In the genomic region with DNA sequence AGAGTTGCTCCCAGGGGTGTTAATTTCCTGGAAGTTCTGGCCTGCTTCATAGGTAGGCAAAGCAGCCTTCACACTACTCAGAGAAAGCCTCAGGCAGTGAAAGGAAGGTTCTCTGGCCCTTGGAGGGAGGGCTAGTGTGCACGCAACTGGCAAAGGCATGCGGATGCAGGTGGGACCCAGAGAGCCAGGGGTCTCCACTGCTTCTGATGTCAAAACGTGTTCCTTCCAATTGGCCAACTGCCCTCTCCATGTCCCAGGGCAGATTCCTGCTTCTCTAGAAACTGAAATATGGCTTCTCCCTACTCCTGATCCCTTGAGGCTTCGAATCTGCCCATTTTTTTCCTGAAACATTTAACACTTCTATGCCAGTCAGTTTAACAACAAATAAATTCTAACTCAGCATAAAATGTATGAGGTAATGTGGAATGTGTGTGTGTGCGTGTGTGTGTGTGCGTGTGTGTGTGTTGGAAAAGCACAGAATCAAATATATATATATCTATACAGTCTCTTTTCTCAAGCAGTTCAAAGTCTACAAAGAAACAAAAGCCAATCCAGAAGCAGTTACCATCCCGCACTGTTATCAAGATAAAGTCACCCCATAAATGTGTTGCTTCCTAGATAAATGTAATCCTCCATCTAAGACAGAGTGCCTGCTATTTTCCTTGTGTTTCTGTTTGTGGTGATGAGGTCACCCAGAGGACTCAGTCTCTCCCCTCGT, we compare ENCODE assay signal across 11 cellular contexts.
A peak's percentile ranks its signal among the peaks of the same experiment; 100 is the strongest.
DNase-seq lines count a peak whose midpoint lies in the region; ATAC-seq, FAIRE-seq and TF ChIP-seq lines count a peak whose summit lies in the region.
"Had no signal": no experiment of that assay in that cellular context is flagged by ENCODE, and none has a peak within 500 bp of the region (broad histone marks: within the 10 kb centered on the region; RNA-seq: fewer than 3 reads in every experiment).

No MANE protein-coding gene starts in this region.

- TF ChIP-seq CTCF in WTC11 (IDR thresholded peaks at IDR 0.05) (no peak), tibial artery (IDR thresholded peaks at IDR 0.05) (no peak)

- no peaks in the 10 kb centered on the region for H3K36me3 ChIP-seq in tibial artery
- H3K36me3 ChIP-seq: BLaER1 treated with 17β-estradiol and CSF1 and Interleukin-3, amounts not matched to agents 10 nM and 100 nM had no signal

- intact Hi-C loops in activated CD4-positive, alpha-beta T cell treated with anti-CD3 and anti-CD28 coated beads, Interleukin-2, amount 10 ng/mL, durations not matched to agents 24 days and 14 days (cut with micrococcal nuclease) = loop anchor here (10.0 kb wide), 1 partner anchor 263 kb away; no protein-coding TSS in a partner anchor
- intact Hi-C loops in tibial artery (cut with DNase I; ENCODE audit: low total_unique reads) = no loop called here

- H3K4me1 ChIP-seq in tibial artery = peaks cover 0 to 33% (median 12%) of the 10 kb centered on the region in 4 donors
- H3K4me1 ChIP-seq: BLaER1 treated with 17β-estradiol and CSF1 and Interleukin-3, amounts not matched to agents 10 nM and 100 nM had no signal

- H3K27ac Mint-ChIP-seq in activated CD4-positive, alpha-beta T cell treated with anti-CD3 and anti-CD28 coated beads, Interleukin-2, amount 10 ng/mL, durations not matched to agents 24 days and 14 days = no peak overlapping the region
- H3K27ac Mint-ChIP-seq in WTC11 = 0 out of 2 replicates have a peak overlapping the region, but pooled peaks have one; percentile 20
- H3K27ac Mint-ChIP-seq: activated T-helper 1 cell treated with anti-CD3 and anti-CD28 coated beads, Interleukin-12 subunit alpha, Interleukin-12 subunit beta, Interleukin-2, Interleukin-4 antibody, amounts not matched to agents 30 ng/mL and 10 ng/mL and 1 ng/mL, durations not matched to agents 14 hours and 24 hours and 36 hours had no signal

- H3K4me3 ChIP-seq in tibial artery = no peak overlapping the region
- H3K4me3 ChIP-seq: BLaER1 treated with 17β-estradiol and CSF1 and Interleukin-3, amounts not matched to agents 10 nM and 100 nM had no signal

- ATAC-seq in WTC11 = no peak
- no peak for ATAC-seq in HG03354 (IDR thresholded peaks at IDR 0.05; ENCODE audit: poor library complexity, severe bottlenecking, unreplicated experiment)
- ATAC-seq in HG02852 (IDR thresholded peaks at IDR 0.05; ENCODE audit: unreplicated experiment) = no peak
- ATAC-seq: stimulated activated naive CD8-positive, alpha-beta T cell treated with anti-CD3 and anti-CD28 coated beads, Interleukin-15, Interleukin-2, amounts not matched to agents 100 U/mL and 50 U/mL, for 24 hours had no signal

- FAIRE-seq in islet of Langerhans (lab: Jason Lieb, UNC) = peak; percentile 45

- no peaks in the 10 kb centered on the region for H3K9me3 ChIP-seq in tibial artery

- H3K36me3 Mint-ChIP-seq in activated CD4-positive, alpha-beta T cell treated with anti-CD3 and anti-CD28 coated beads, Interleukin-2, amount 10 ng/mL, durations not matched to agents 24 days and 14 days (ENCODE audit: low read depth) = no peaks in the 10 kb centered on the region
- H3K36me3 Mint-ChIP-seq in WTC11 = peaks cover 4% of the 10 kb centered on the region; the same call in 1 of the 2 replicates

- DNase-seq in activated CD4-positive, alpha-beta T cell treated with anti-CD3 and anti-CD28 coated beads, Interleukin-2, amount 10 ng/mL, durations not matched to agents 24 days and 14 days = peak; percentile 47
- no peak for DNase-seq in activated CD4-positive, alpha-beta T cell treated with anti-CD3 and anti-CD28 coated beads for 1 hour
- DNase-seq in WTC11 (ENCODE audit: low spot score) = no peak
- no peak for DNase-seq in tibial artery
- DNase-seq in nucleus accumbens (lab: John Stamatoyannopoulos, UW) = no peak
- DNase-seq: stimulated activated naive CD8-positive, alpha-beta T cell treated with anti-CD3 and anti-CD28 coated beads, Interleukin-15, Interleukin-2, amounts not matched to agents 100 U/mL and 50 U/mL, for 24 hours had no signal

- no peaks in the 10 kb centered on the region for H3K27me3 ChIP-seq in tibial artery
- H3K27me3 ChIP-seq: BLaER1 treated with 17β-estradiol and CSF1 and Interleukin-3, amounts not matched to agents 10 nM and 100 nM had no signal

- H3K4me1 Mint-ChIP-seq in activated CD4-positive, alpha-beta T cell treated with anti-CD3 and anti-CD28 coated beads, Interleukin-2, amount 10 ng/mL, durations not matched to agents 24 days and 14 days = peaks cover 4% of the 10 kb centered on the region
- peaks cover 26% of the 10 kb centered on the region for H3K4me1 Mint-ChIP-seq in WTC11

- peak overlapping the region; percentile 2 to 30 for H3K27ac ChIP-seq in tibial artery
- H3K27ac ChIP-seq: BLaER1 treated with 17β-estradiol and CSF1 and Interleukin-3, amounts not matched to agents 10 nM and 100 nM had no signal

- POLR2A ChIA-PET in WTC11 (lab: Charles Lee) = interaction anchor here (0.7 kb wide), 1 partner anchor 44 kb away, joined by 5 read pairs; no protein-coding TSS in a partner anchor

- no peaks in the 10 kb centered on the region for H3K27me3 Mint-ChIP-seq in activated CD4-positive, alpha-beta T cell treated with anti-CD3 and anti-CD28 coated beads, Interleukin-2, amount 10 ng/mL, durations not matched to agents 24 days and 14 days
- no peaks in the 10 kb centered on the region for H3K27me3 Mint-ChIP-seq in WTC11 (ENCODE audit: low read depth)

- H3K9me3 Mint-ChIP-seq in activated CD4-positive, alpha-beta T cell treated with anti-CD3 and anti-CD28 coated beads, Interleukin-2, amount 10 ng/mL, durations not matched to agents 24 days and 14 days = no peaks in the 10 kb centered on the region
- H3K9me3 Mint-ChIP-seq in WTC11 = peaks cover 4% of the 10 kb centered on the region
- H3K9me3 Mint-ChIP-seq: activated T-helper 1 cell treated with anti-CD3 and anti-CD28 coated beads, Interleukin-12 subunit alpha, Interleukin-12 subunit beta, Interleukin-2, Interleukin-4 antibody, amounts not matched to agents 30 ng/mL and 10 ng/mL and 1 ng/mL, durations not matched to agents 14 hours and 24 hours and 36 hours had no signal

- H3K4me3 Mint-ChIP-seq in activated CD4-positive, alpha-beta T cell treated with anti-CD3 and anti-CD28 coated beads, Interleukin-2, amount 10 ng/mL, durations not matched to agents 24 days and 14 days = no peak overlapping the region
- no peak overlapping the region for H3K4me3 Mint-ChIP-seq in WTC11
- H3K4me3 Mint-ChIP-seq: activated T-helper 1 cell treated with anti-CD3 and anti-CD28 coated beads, Interleukin-12 subunit alpha, Interleukin-12 subunit beta, Interleukin-2, Interleukin-4 antibody, amounts not matched to agents 30 ng/mL and 10 ng/mL and 1 ng/mL, durations not matched to agents 14 hours and 24 hours and 36 hours had no signal

- CTCF ChIA-PET in WTC11 (lab: Charles Lee) = no interaction called here

TF ChIP-seq in WTC11, 78 proteins besides CTCF, POLR2A, EP300 and RAD21:
- TF ChIP-seq PRRX2 (CRISPR knock-in tag; IDR thresholded peaks at IDR 0.05) = no peak
- no peak for TF ChIP-seq STAT6 (CRISPR knock-in tag; conservative IDR thresholded peaks at IDR 0.05; ENCODE audit: low read depth)
- no peak for TF ChIP-seq ARID4B (CRISPR knock-in tag; IDR thresholded peaks at IDR 0.05; ENCODE audit: borderline replicate concordance)
- TF ChIP-seq ZNF121 (CRISPR knock-in tag; IDR thresholded peaks at IDR 0.05) = no peak
TF ChIP-seq in WTC11: peak in this region for 0.
